8 cellular contexts compared by ENCODE assay signal in genomic region chr15:66356359-66357236, GRCh38. TPM values are rescaled to one million over a fixed set of nuclear protein-coding genes. Genes with fewer than 3 reads are reported as not detected.
DNase-seq lines count a peak whose midpoint lies in the region; ATAC-seq and TF ChIP-seq lines count a peak whose summit lies in the region.

Gene TIPIN (minus strand): TSS chr15:66356685. CDS start chr15:66352947, 3,738 bp downstream.

- peak within 1 kb of the TSS; percentile 86 for H3K27ac Mint-ChIP-seq in WTC11

- no peaks in the 10 kb centered on the region for H3K36me3 ChIP-seq in smooth muscle cell (ENCODE audit: low read depth)

- peak within 1 kb of the TSS; percentile 95 for H3K4me2 ChIP-seq in smooth muscle cell

- ATAC-seq in GM19023 (IDR thresholded peaks at IDR 0.05; ENCODE audit: unreplicated experiment), result peak; percentile 95
- peak; percentile 95 for ATAC-seq in HG03196 (IDR thresholded peaks at IDR 0.05; ENCODE audit: unreplicated experiment)
- ATAC-seq in WTC11, result peak; percentile 96

- peak within 1 kb of the TSS; percentile 78 for H3K9ac ChIP-seq in smooth muscle cell (ENCODE audit: low read depth)

- peak; percentile 75 for DNase-seq in AG09309 (ENCODE audit: low read depth)
- DNase-seq in NCI-H226, result peak; percentile 94
- peak; percentile 94 for DNase-seq in WTC11 (ENCODE audit: low spot score)
- DNase-seq in cardiac fibroblast (ENCODE audit: low read depth in 2 of 2), result peak; percentile 96 to 98
- peak; percentile 96 for DNase-seq in iPS-NIHi7 (ENCODE audit: extremely low spot score)
- peak; percentile 81 for DNase-seq in smooth muscle cell (lab: John Stamatoyannopoulos, UW; ENCODE audit: unreplicated experiment)

- H3K4me3 ChIP-seq in AG09309 (ENCODE audit: control insufficient read depth, low read depth, low read length) (peak within 1 kb of the TSS; percentile 90), cardiac fibroblast (replicated peaks in 1 of 2; ENCODE audit: low read depth in 2 of 2, low read length in 2 of 2) (peak within 1 kb of the TSS; percentile 78 to 81), smooth muscle cell (peak within 1 kb of the TSS; percentile 66)

- H3K27me3 Mint-ChIP-seq in WTC11 (ENCODE audit: low read depth), result no peaks in the 10 kb centered on the region

- no peaks in the 10 kb centered on the region for H4K20me1 ChIP-seq in smooth muscle cell (ENCODE audit: low read depth)

- no peaks in the 10 kb centered on the region for H3K9me3 Mint-ChIP-seq in WTC11

- peaks cover 13% of the 10 kb centered on the region for H3K4me1 Mint-ChIP-seq in WTC11

- no peaks in the 10 kb centered on the region for H3K79me2 ChIP-seq in smooth muscle cell (ENCODE audit: low read depth)

- peak within 1 kb of the TSS; percentile 89 for H3K4me3 Mint-ChIP-seq in WTC11

- no peaks in the 10 kb centered on the region for H3K27me3 ChIP-seq in smooth muscle cell (ENCODE audit: low read depth)

- peaks cover 6% of the 10 kb centered on the region for H3K4me1 ChIP-seq in smooth muscle cell (ENCODE audit: low read depth)

- TF ChIP-seq CTCF in AG09309 (IDR thresholded peaks at IDR 0.05; ENCODE audit: control insufficient read depth, insufficient read depth, low read depth, low read length, missing control alignments) (no peak), WTC11 (IDR thresholded peaks at IDR 0.05) (no peak), cardiac fibroblast (IDR thresholded peaks at IDR 0.05; ENCODE audit: low read depth, low read length) (no peak), smooth muscle cell (IDR thresholded peaks at IDR 0.05; ENCODE audit: borderline replicate concordance, insufficient read depth, poor library complexity, severe bottlenecking) (no peak)

- H3K27ac ChIP-seq in smooth muscle cell (ENCODE audit: low read depth), result peak within 1 kb of the TSS; percentile 30

- H2AFZ ChIP-seq in smooth muscle cell (ENCODE audit: low read depth), result peak within 1 kb of the TSS; percentile 88

- POLR2A ChIA-PET in WTC11 (lab: Charles Lee), result interaction anchor here (0.6 kb wide), 1 partner anchor 9 kb away, joined by 3 read pairs; no protein-coding TSS in a partner anchor

- 8% methylated on average over 51 of the region's 51 CpGs for WGBS in smooth muscle cell (ENCODE audit: low lambda C conversion rate)

- H3K36me3 Mint-ChIP-seq in WTC11, result peaks cover 10% of the 10 kb centered on the region

- no peaks in the 10 kb centered on the region for H3F3A ChIP-seq in smooth muscle cell (ENCODE audit: low read depth)

- H3K9me3 ChIP-seq in smooth muscle cell (replicated peaks; ENCODE audit: low read depth), result no peaks in the 10 kb centered on the region

- CTCF ChIA-PET in WTC11 (lab: Charles Lee), result no interaction called here

TF ChIP-seq in WTC11, 78 proteins besides CTCF, POLR2A, EP300 and RAD21 (continues in another document):
- TF ChIP-seq NFE2L1 (CRISPR knock-in tag; IDR thresholded peaks at IDR 0.05), result peak; percentile 86; the same call in 1 of the 2 replicates
- peak; percentile 51 for TF ChIP-seq NFYB (CRISPR knock-in tag; conservative IDR thresholded peaks at IDR 0.05; ENCODE audit: low read depth)
- TF ChIP-seq ZNF281 (CRISPR knock-in tag; IDR thresholded peaks at IDR 0.05), result peak; percentile 76; the same call in 1 of the 2 replicates
- TF ChIP-seq STAT6 (CRISPR knock-in tag; conservative IDR thresholded peaks at IDR 0.05; ENCODE audit: low read depth), result no peak
- 0 out of 2 replicates have a peak, but pooled peaks have one; percentile 35 for TF ChIP-seq ATF3 (CRISPR knock-in tag; conservative IDR thresholded peaks at IDR 0.05)
- TF ChIP-seq ARID4B (CRISPR knock-in tag; IDR thresholded peaks at IDR 0.05; ENCODE audit: borderline replicate concordance), result peak; percentile 88; the same call in 1 of the 2 replicates
- peak; percentile 92 for TF ChIP-seq SP1 (CRISPR knock-in tag; conservative IDR thresholded peaks at IDR 0.05)
- peak; percentile 72 for TF ChIP-seq MYBL2 (CRISPR knock-in tag; IDR thresholded peaks at IDR 0.05)
- TF ChIP-seq E2F4 (CRISPR knock-in tag; IDR thresholded peaks at IDR 0.05; ENCODE audit: borderline replicate concordance, low read depth), result peak; percentile 88
- peak; percentile 77; the same call in 1 of the 2 replicates for TF ChIP-seq ZNF232 (CRISPR knock-in tag; IDR thresholded peaks at IDR 0.05)
- TF ChIP-seq TP53 (CRISPR knock-in tag; IDR thresholded peaks at IDR 0.05), result no peak

RNA-seq across cellular contexts. Expression of gene TIPIN, which starts in this region (rescaled TPM):
- total RNA-seq in WTC11 (2021) (17.6 to 22.2 TPM (median 19.2 TPM) in 3 replicates), smooth muscle cell (5.7 and 9.9 TPM in 2 replicates)
- 7.4 and 9.8 TPM in 2 replicates for polyA plus RNA-seq in smooth muscle cell

Comparison
In these comparisons a context has a peak if more than half of its experiments do, and no peak if none do; other contexts are left out.
1. Peak in every context shown above with its lines: DNase-seq, ATAC-seq, H3K4me3 ChIP-seq and H3K27ac ChIP-seq.